ENCODE assay signal across 7 cellular contexts in genomic region chr12:66302827-66303169, GRCh38. TPM values are rescaled to one million over a fixed set of nuclear protein-coding genes. Genes with fewer than 3 reads are reported as not detected.
DNase-seq lines count a peak whose midpoint lies in the region; ATAC-seq and TF ChIP-seq lines count a peak whose summit lies in the region.

No MANE protein-coding gene starts in this region.

- POLR2A ChIA-PET in HEK293T (lab: Yijun Ruan, JAX): interaction anchor here (0.7 to 2.5 kb wide), 13 partner anchors 8 to 1086 kb away, joined by 3 to 11 read pairs (median 4); partner anchors contain the start of genes CAND1, LLPH and TMBIM4
- POLR2A ChIA-PET in activated CD4-positive, alpha-beta memory T cell treated with anti-CD3 and anti-CD28 coated beads, Interleukin-2, amount 10 ng/mL, durations not matched to agents 7 days and 5 days (lab: Charles Lee): interaction anchor here (0.8 to 4.9 kb wide), 14 partner anchors 10 to 967 kb away, joined by 3 to 94 read pairs (median 8); partner anchors contain the start of genes CAND1, LLPH and TMBIM4

- H3K4me1 Mint-ChIP-seq in activated CD4-positive, alpha-beta memory T cell treated with anti-CD3 and anti-CD28 coated beads, Interleukin-2, amount 10 ng/mL, durations not matched to agents 7 days and 5 days: peaks cover 51% of the 10 kb centered on the region
- H3K4me1 Mint-ChIP-seq in stimulated activated effector memory CD8-positive, alpha-beta T cell treated with anti-CD3 and anti-CD28 coated beads, Interleukin-12 subunit alpha, Interleukin-12 subunit beta, amount 100 ng/mL, for 72 hours: peaks cover 49% of the 10 kb centered on the region

- ATAC-seq in stimulated activated effector memory CD8-positive, alpha-beta T cell treated with anti-CD3 and anti-CD28 coated beads, Interleukin-12 subunit alpha, Interleukin-12 subunit beta, amount 100 ng/mL, for 72 hours: no peak
- ATAC-seq in HG03439 (IDR thresholded peaks at IDR 0.05; ENCODE audit: unreplicated experiment) (no peak), HG03354 (IDR thresholded peaks at IDR 0.05; ENCODE audit: poor library complexity, severe bottlenecking, unreplicated experiment) (no peak)

- H3K9me3 Mint-ChIP-seq in activated CD4-positive, alpha-beta memory T cell treated with anti-CD3 and anti-CD28 coated beads, Interleukin-2, amount 10 ng/mL, durations not matched to agents 7 days and 5 days: no peaks in the 10 kb centered on the region
- no peaks in the 10 kb centered on the region for H3K9me3 Mint-ChIP-seq in stimulated activated effector memory CD8-positive, alpha-beta T cell treated with anti-CD3 and anti-CD28 coated beads, Interleukin-12 subunit alpha, Interleukin-12 subunit beta, amount 100 ng/mL, for 72 hours

- DNase-seq in HEK293T (ENCODE audit: extremely low spot score) (no peak), occipital lobe (lab: John Stamatoyannopoulos, UW) (no peak)
- no peak for DNase-seq in activated CD4-positive, alpha-beta memory T cell treated with anti-CD3 and anti-CD28 coated beads, Interleukin-2, amount 10 ng/mL, durations not matched to agents 7 days and 5 days
- no peak for DNase-seq in stimulated activated effector memory CD8-positive, alpha-beta T cell treated with anti-CD3 and anti-CD28 coated beads, Interleukin-12 subunit alpha, Interleukin-12 subunit beta, amount 100 ng/mL, for 72 hours (ENCODE audit: low spot score in 2 of 2)

- H3K4me3 Mint-ChIP-seq in activated CD4-positive, alpha-beta memory T cell treated with anti-CD3 and anti-CD28 coated beads, Interleukin-2, amount 10 ng/mL, durations not matched to agents 7 days and 5 days: peak overlapping the region; percentile 100
- H3K4me3 Mint-ChIP-seq in stimulated activated effector memory CD8-positive, alpha-beta T cell treated with anti-CD3 and anti-CD28 coated beads, Interleukin-12 subunit alpha, Interleukin-12 subunit beta, amount 100 ng/mL, for 72 hours: peak overlapping the region; percentile 97

- H3K4me3 ChIP-seq in iPS-11a (ENCODE audit: low read depth, low read length): peak overlapping the region; percentile 94

- H3K27me3 Mint-ChIP-seq in activated CD4-positive, alpha-beta memory T cell treated with anti-CD3 and anti-CD28 coated beads, Interleukin-2, amount 10 ng/mL, durations not matched to agents 7 days and 5 days: peaks cover 2% of the 10 kb centered on the region

- CTCF ChIA-PET in HEK293T (lab: Yijun Ruan, JAX): interaction anchor here (0.6 to 2.0 kb wide), 2 partner anchors 15 to 33 kb away, joined by 4 to 7 read pairs; no protein-coding TSS in a partner anchor
- CTCF ChIA-PET in activated CD4-positive, alpha-beta memory T cell treated with anti-CD3 and anti-CD28 coated beads, Interleukin-2, amount 10 ng/mL, durations not matched to agents 7 days and 5 days (lab: Charles Lee): interaction anchor here (0.7 to 4.0 kb wide), 12 partner anchors 10 to 231 kb away, joined by 3 to 19 read pairs (median 6); partner anchors contain the start of genes LLPH and TMBIM4

- H3K27ac Mint-ChIP-seq in activated CD4-positive, alpha-beta memory T cell treated with anti-CD3 and anti-CD28 coated beads, Interleukin-2, amount 10 ng/mL, durations not matched to agents 7 days and 5 days: peak overlapping the region; percentile 99
- H3K27ac Mint-ChIP-seq in stimulated activated effector memory CD8-positive, alpha-beta T cell treated with anti-CD3 and anti-CD28 coated beads, Interleukin-12 subunit alpha, Interleukin-12 subunit beta, amount 100 ng/mL, for 72 hours: peak overlapping the region; percentile 99

- peaks cover 45% of the 10 kb centered on the region for H3K36me3 Mint-ChIP-seq in activated CD4-positive, alpha-beta memory T cell treated with anti-CD3 and anti-CD28 coated beads, Interleukin-2, amount 10 ng/mL, durations not matched to agents 7 days and 5 days (ENCODE audit: low read depth)
- H3K36me3 Mint-ChIP-seq in stimulated activated effector memory CD8-positive, alpha-beta T cell treated with anti-CD3 and anti-CD28 coated beads, Interleukin-12 subunit alpha, Interleukin-12 subunit beta, amount 100 ng/mL, for 72 hours: peaks cover 42% of the 10 kb centered on the region

TF ChIP-seq in HEK293T, 16 proteins besides CTCF, POLR2A, EP300 and RAD21:
- no peak for TF ChIP-seq FOXM1 (IDR thresholded peaks at IDR 0.05; ENCODE audit: borderline replicate concordance)
- 0 out of 2 replicates have a peak, but pooled peaks have one; percentile 6 for TF ChIP-seq L3MBTL2 (conservative IDR thresholded peaks at IDR 0.05)
- TF ChIP-seq PKNOX1 (IDR thresholded peaks at IDR 0.05): peak; percentile 48; the same call in 1 of the 2 replicates
- TF ChIP-seq ZNF384 (IDR thresholded peaks at IDR 0.05): peak; percentile 94

RNA-seq across cellular contexts. Expression of gene HELB, which starts 0.5 kb away (rescaled TPM):
- total RNA-seq in activated CD4-positive, alpha-beta memory T cell treated with anti-CD3 and anti-CD28 coated beads, Interleukin-2, amount 10 ng/mL, durations not matched to agents 7 days and 5 days: 10 to 100 TPM; 34.2 to 38.3 TPM
- 9.0 TPM for total RNA-seq in occipital lobe
